2 cellular contexts compared by ENCODE assay signal in genomic region chr2:183608747-183609146, GRCh38.
TF ChIP-seq lines count a peak whose summit lies in the region.

No MANE protein-coding gene starts in this region.

TF ChIP-seq in HepG2, 621 proteins besides CTCF, POLR2A, EP300 and RAD21 (continues in another document):
- TF ChIP-seq MLX (CRISPR knock-in tag; IDR thresholded peaks at IDR 0.05) (no peak), ZNF34 (CRISPR knock-in tag; IDR thresholded peaks at IDR 0.05; ENCODE audit: borderline replicate concordance) (no peak), KLF11 (CRISPR knock-in tag; IDR thresholded peaks at IDR 0.05) (no peak), MNT (IDR thresholded peaks at IDR 0.05) (no peak), XBP1 (CRISPR knock-in tag; IDR thresholded peaks at IDR 0.05) (no peak), ZNF121 (CRISPR knock-in tag; IDR thresholded peaks at IDR 0.05) (no peak), ZSCAN12 (CRISPR knock-in tag; IDR thresholded peaks at IDR 0.05) (no peak), ZMAT5 (CRISPR knock-in tag; IDR thresholded peaks at IDR 0.05; ENCODE audit: borderline replicate concordance, low read depth) (no peak), GFI1 (CRISPR knock-in tag; IDR thresholded peaks at IDR 0.05; ENCODE audit: borderline replicate concordance) (no peak), ZNF232 (CRISPR knock-in tag; IDR thresholded peaks at IDR 0.05; ENCODE audit: borderline replicate concordance) (no peak), ZSCAN31 (CRISPR knock-in tag; IDR thresholded peaks at IDR 0.05; ENCODE audit: low read depth) (no peak), THAP9 (CRISPR knock-in tag; IDR thresholded peaks at IDR 0.05; ENCODE audit: borderline replicate concordance) (no peak)
- TF ChIP-seq, protein P1, sequence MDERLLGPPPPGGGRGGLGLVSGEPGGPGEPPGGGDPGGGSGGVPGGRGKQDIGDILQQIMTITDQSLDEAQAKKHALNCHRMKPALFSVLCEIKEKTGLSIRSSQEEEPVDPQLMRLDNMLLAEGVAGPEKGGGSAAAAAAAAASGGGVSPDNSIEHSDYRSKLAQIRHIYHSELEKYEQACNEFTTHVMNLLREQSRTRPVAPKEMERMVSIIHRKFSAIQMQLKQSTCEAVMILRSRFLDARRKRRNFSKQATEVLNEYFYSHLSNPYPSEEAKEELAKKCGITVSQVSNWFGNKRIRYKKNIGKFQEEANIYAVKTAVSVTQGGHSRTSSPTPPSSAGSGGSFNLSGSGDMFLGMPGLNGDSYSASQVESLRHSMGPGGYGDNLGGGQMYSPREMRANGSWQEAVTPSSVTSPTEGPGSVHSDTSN (CRISPR knock-in tag; IDR thresholded peaks at IDR 0.05) = no peak
- TF ChIP-seq, protein P2, sequence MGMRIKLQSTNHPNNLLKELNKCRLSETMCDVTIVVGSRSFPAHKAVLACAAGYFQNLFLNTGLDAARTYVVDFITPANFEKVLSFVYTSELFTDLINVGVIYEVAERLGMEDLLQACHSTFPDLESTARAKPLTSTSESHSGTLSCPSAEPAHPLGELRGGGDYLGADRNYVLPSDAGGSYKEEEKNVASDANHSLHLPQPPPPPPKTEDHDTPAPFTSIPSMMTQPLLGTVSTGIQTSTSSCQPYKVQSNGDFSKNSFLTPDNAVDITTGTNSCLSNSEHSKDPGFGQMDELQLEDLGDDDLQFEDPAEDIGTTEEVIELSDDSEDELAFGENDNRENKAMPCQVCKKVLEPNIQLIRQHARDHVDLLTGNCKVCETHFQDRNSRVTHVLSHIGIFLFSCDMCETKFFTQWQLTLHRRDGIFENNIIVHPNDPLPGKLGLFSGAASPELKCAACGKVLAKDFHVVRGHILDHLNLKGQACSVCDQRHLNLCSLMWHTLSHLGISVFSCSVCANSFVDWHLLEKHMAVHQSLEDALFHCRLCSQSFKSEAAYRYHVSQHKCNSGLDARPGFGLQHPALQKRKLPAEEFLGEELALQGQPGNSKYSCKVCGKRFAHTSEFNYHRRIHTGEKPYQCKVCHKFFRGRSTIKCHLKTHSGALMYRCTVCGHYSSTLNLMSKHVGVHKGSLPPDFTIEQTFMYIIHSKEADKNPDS (CRISPR knock-in tag; IDR thresholded peaks at IDR 0.05) = no peak
- TF ChIP-seq, protein P3, sequence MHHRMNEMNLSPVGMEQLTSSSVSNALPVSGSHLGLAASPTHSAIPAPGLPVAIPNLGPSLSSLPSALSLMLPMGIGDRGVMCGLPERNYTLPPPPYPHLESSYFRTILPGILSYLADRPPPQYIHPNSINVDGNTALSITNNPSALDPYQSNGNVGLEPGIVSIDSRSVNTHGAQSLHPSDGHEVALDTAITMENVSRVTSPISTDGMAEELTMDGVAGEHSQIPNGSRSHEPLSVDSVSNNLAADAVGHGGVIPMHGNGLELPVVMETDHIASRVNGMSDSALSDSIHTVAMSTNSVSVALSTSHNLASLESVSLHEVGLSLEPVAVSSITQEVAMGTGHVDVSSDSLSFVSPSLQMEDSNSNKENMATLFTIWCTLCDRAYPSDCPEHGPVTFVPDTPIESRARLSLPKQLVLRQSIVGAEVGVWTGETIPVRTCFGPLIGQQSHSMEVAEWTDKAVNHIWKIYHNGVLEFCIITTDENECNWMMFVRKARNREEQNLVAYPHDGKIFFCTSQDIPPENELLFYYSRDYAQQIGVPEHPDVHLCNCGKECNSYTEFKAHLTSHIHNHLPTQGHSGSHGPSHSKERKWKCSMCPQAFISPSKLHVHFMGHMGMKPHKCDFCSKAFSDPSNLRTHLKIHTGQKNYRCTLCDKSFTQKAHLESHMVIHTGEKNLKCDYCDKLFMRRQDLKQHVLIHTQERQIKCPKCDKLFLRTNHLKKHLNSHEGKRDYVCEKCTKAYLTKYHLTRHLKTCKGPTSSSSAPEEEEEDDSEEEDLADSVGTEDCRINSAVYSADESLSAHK (CRISPR knock-in tag; IDR thresholded peaks at IDR 0.05; ENCODE audit: borderline replicate concordance) = no peak

TF ChIP-seq in H1, 55 proteins besides CTCF, POLR2A, EP300 and RAD21 (continued from another document):
- TF ChIP-seq SIX5 (IDR thresholded peaks at IDR 0.05; ENCODE audit: low read depth, low read length) (no peak), KDM4A (IDR thresholded peaks at IDR 0.05; ENCODE audit: low read depth, low read length, severe bottlenecking) (no peak), TCF12 (IDR thresholded peaks at IDR 0.05; ENCODE audit: low read depth, low read length) (no peak), FOSL1 (IDR thresholded peaks at IDR 0.05; ENCODE audit: insufficient read depth, low read depth, low read length) (no peak), MAX (IDR thresholded peaks at IDR 0.05) (no peak), RNF2 (IDR thresholded peaks at IDR 0.05; ENCODE audit: borderline replicate concordance, low read depth, low read length, missing control alignments, poor library complexity, severe bottlenecking) (no peak), NRF1 (IDR thresholded peaks at IDR 0.05; ENCODE audit: low read depth, low read length) (no peak), EZH2 (IDR thresholded peaks at IDR 0.05; ENCODE audit: low read depth, low read length, severe bottlenecking) (no peak), KDM1A (IDR thresholded peaks at IDR 0.05; ENCODE audit: borderline replicate concordance, low read length) (no peak), BACH1 (IDR thresholded peaks at IDR 0.05; ENCODE audit: low read length) (no peak), SIN3A (conservative IDR thresholded peaks at IDR 0.05 in 1 of 2, IDR thresholded peaks at IDR 0.05 in 1 of 2; ENCODE audit: low read depth in 1 of 2, low read length in 2 of 2) (no peak), PHF8 (conservative IDR thresholded peaks at IDR 0.05; ENCODE audit: low read depth, low read length) (no peak)
- TF ChIP-seq, protein P4, sequence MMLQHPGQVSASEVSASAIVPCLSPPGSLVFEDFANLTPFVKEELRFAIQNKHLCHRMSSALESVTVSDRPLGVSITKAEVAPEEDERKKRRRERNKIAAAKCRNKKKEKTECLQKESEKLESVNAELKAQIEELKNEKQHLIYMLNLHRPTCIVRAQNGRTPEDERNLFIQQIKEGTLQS (IDR thresholded peaks at IDR 0.05; ENCODE audit: insufficient read depth, low read depth, low read length) = no peak
- TF ChIP-seq, protein P5, sequence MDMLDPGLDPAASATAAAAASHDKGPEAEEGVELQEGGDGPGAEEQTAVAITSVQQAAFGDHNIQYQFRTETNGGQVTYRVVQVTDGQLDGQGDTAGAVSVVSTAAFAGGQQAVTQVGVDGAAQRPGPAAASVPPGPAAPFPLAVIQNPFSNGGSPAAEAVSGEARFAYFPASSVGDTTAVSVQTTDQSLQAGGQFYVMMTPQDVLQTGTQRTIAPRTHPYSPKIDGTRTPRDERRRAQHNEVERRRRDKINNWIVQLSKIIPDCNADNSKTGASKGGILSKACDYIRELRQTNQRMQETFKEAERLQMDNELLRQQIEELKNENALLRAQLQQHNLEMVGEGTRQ (IDR thresholded peaks at IDR 0.05; ENCODE audit: low read length) = no peak
